In genomic region chr1:37474697-37475379, GRCh38 we compare ENCODE assay signal across 8 cellular contexts. TPM values are rescaled to one million over a fixed set of nuclear protein-coding genes. Genes with fewer than 3 reads are reported as not detected.
DNase-seq lines count a peak whose midpoint lies in the region; ATAC-seq and TF ChIP-seq lines count a peak whose summit lies in the region.

No MANE protein-coding gene starts in this region.

- H3K27me3 Mint-ChIP-seq in natural killer cell (ENCODE audit: low read depth in 2 of 2): no peaks in the 10 kb centered on the region

- intact Hi-C loops in natural killer cell (cut with micrococcal nuclease): loop anchor here (5.0 to 10.0 kb wide), 2 partner anchors 217 to 530 kb away; partner anchors contain the start of genes CDCA8 and FHL3

- peak overlapping the region; percentile 99 to 100 for H3K27ac Mint-ChIP-seq in natural killer cell

- peak overlapping the region; percentile 95 for H3K4me3 Mint-ChIP-seq in natural killer cell

- no peak for ATAC-seq in natural killer cell
- no peak for ATAC-seq in HG03521 (IDR thresholded peaks at IDR 0.05; ENCODE audit: unreplicated experiment)

- H3K9me3 Mint-ChIP-seq in natural killer cell: no peaks in the 10 kb centered on the region

- H3K4me3 ChIP-seq in epithelial cell of esophagus (ENCODE audit: low read length): peak overlapping the region; percentile 97

- peak; percentile 48 for DNase-seq in stimulated activated CD4-positive, alpha-beta T cell treated with anti-CD3 and anti-CD28 coated beads, Interleukin-15, amount 100 ng/mL, for 24 hours
- DNase-seq in stimulated activated CD4-positive, alpha-beta T cell treated with anti-CD3 and anti-CD28 coated beads, Interleukin-2, amount 100 ng/mL, for 48 hours: no peak
- DNase-seq in T1000 (lab: John Stamatoyannopoulos, UW) (peak; percentile 50), epithelial cell of esophagus (ENCODE audit: low read depth) (no peak), natural killer cell (peak; percentile 42), DMS114 treated with DMSO at 0.1 percent for 48 hours (lab: John Stamatoyannopoulos, UW; ENCODE audit: unreplicated experiment) (no peak), iPS-NIHi11 (ENCODE audit: low spot score) (no peak)

- peaks cover 72 to 77% of the 10 kb centered on the region in 2 donors for H3K4me1 Mint-ChIP-seq in natural killer cell

- TF ChIP-seq CTCF in epithelial cell of esophagus (IDR thresholded peaks at IDR 0.05; ENCODE audit: insufficient read depth, low read depth, low read length, missing control alignments) (no peak), natural killer cell (IDR thresholded peaks at IDR 0.05) (no peak)

- no peaks in the 10 kb centered on the region for H3K36me3 Mint-ChIP-seq in natural killer cell

RNA-seq across cellular contexts. Expression of gene ZC3H12A, which starts 0.5 kb away (rescaled TPM):
- 100 to 1,000 TPM; 219 to 366 (median 289) TPM for total RNA-seq in natural killer cell

RNA-seq across cellular contexts. Expression of gene MEAF6, which starts 39.7 kb away (rescaled TPM):
- total RNA-seq in natural killer cell: 10 to 100 TPM; 63.9 to 78.7 (median 69.0) TPM

Comparison
In these comparisons a context has a peak if more than half of its experiments do, and no peak if none do; other contexts are left out.
1. DNase-seq: peak in stimulated activated CD4-positive, alpha-beta T cell treated with anti-CD3 and anti-CD28 coated beads, Interleukin-15, amount 100 ng/mL, for 24 hours (single experiment), T1000 (single experiment) and natural killer cell (single experiment); none in stimulated activated CD4-positive, alpha-beta T cell treated with anti-CD3 and anti-CD28 coated beads, Interleukin-2, amount 100 ng/mL, for 48 hours (0 of 2), epithelial cell of esophagus (single experiment), DMS114 treated with DMSO at 0.1 percent for 48 hours (single experiment) and iPS-NIHi11 (single experiment).